ENCODE assay signal across 25 cellular contexts in the genomic region with DNA sequence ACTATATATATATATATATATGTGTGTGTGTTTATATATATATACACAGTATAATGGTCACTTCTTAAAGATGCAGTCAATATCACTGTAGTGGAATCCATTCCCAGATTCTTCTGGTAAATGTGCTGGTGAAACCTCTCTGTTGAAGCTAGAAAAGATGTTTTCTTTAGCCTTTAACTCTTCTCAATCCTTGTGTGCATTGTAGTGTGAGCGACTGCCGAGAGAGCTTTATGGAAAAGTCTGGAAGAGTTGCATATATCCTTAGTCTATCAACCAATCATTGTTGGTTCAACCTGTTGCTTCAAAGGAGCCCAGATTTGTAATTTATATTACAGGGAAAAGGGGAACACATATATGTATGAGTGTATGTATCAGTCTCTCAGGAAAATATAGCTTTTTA.
"Had no signal": no experiment of that assay in that cellular context is flagged by ENCODE, and none has a peak within 500 bp of the region (broad histone marks: within the 10 kb centered on the region; RNA-seq: fewer than 3 reads in every experiment).

No MANE protein-coding gene starts in this region.

- H3K4me1 Mint-ChIP-seq: endodermal cell, memory B cell had no signal

- H3K4me1 ChIP-seq: colonic mucosa, gastrocnemius medialis, left lung, lower lobe of right lung had no signal

- H3K27ac Mint-ChIP-seq: dendritic cell treated with granulocyte-macrophage colony-stimulating factor and Interleukin-4, amounts not matched to agents 40 ng/mL and 50 ng/mL, for 4 days; endodermal cell; memory B cell; naive thymus-derived CD4-positive, alpha-beta T cell had no signal

- H3K4me3 ChIP-seq: colonic mucosa, esophagus squamous epithelium, gastrocnemius medialis, heart right ventricle, left lung, lower lobe of right lung had no signal

- H3K4me3 Mint-ChIP-seq: dendritic cell treated with granulocyte-macrophage colony-stimulating factor and Interleukin-4, amounts not matched to agents 40 ng/mL and 50 ng/mL, for 4 days; effector memory CD8-positive, alpha-beta T cell; endodermal cell; memory B cell; naive thymus-derived CD4-positive, alpha-beta T cell had no signal

- H3K9me3 Mint-ChIP-seq: dendritic cell treated with granulocyte-macrophage colony-stimulating factor and Interleukin-4, amounts not matched to agents 40 ng/mL and 50 ng/mL, for 4 days; effector memory CD8-positive, alpha-beta T cell; endodermal cell; memory B cell; naive thymus-derived CD4-positive, alpha-beta T cell had no signal

- H3K9me3 ChIP-seq: colonic mucosa, esophagus squamous epithelium, gastrocnemius medialis, heart right ventricle, left lung, lower lobe of right lung had no signal

- DNase-seq: colonic mucosa; cortex of kidney; effector CD8-positive, alpha-beta T cell; effector memory CD8-positive, alpha-beta T cell; endodermal cell; erythroblast; esophagus squamous epithelium; foreskin fibroblast; foreskin melanocyte; gastrocnemius medialis; glutamatergic neuron; head of caudate nucleus; heart right ventricle; hippocampal formation; left cardiac atrium; left lung; left ventricle myocardium superior; lower lobe of right lung; mesendoderm; midbrain; naive thymus-derived CD4-positive, alpha-beta T cell had no signal

- ATAC-seq: effector memory CD8-positive, alpha-beta T cell; esophagus mucosa; gastrocnemius medialis; heart right ventricle; left cardiac atrium; left lung; left ventricle myocardium superior; lower lobe of right lung; naive thymus-derived CD4-positive, alpha-beta T cell had no signal

- H3K27me3 Mint-ChIP-seq: dendritic cell treated with granulocyte-macrophage colony-stimulating factor and Interleukin-4, amounts not matched to agents 40 ng/mL and 50 ng/mL, for 4 days; effector memory CD8-positive, alpha-beta T cell; memory B cell; naive thymus-derived CD4-positive, alpha-beta T cell had no signal

- H3K27me3 ChIP-seq: colonic mucosa, esophagus squamous epithelium, gastrocnemius medialis, heart right ventricle, left lung had no signal

- H3K27ac ChIP-seq: colonic mucosa, epithelial cell of prostate, esophagus squamous epithelium, gastrocnemius medialis, heart right ventricle, left lung, lower lobe of right lung had no signal
